In the genomic region with DNA sequence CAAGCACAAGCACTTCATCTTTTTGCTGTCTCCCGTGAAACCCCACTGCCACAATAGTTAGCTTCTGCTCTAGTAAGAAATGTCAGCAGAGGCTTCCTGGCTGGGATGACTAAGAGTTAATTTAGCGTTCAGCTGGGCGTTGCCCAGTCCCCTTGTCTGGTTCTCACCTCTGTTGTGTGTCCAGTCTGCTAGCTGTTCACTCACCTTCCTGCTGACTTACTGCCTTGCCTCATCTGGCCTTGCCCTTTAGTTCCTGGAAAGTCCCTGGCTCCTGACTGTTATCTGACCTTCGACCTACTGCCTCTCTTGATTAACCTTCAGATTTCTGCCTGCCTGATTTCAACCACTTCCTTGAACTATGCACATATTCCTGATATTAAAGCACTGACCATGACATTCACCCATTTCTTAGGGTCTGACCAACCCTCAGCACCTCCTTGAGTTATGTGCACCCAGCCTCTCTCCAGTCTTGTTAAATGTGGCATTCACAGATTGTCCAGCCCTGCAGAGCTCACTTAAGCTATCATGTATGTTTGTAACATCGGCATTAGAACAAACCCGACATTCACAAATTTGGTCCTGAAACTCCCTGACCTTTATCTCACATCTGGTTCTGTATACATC, we compare ENCODE assay signal across 1 cellular context.
TF ChIP-seq lines count a peak whose summit lies in the region.

No MANE protein-coding gene starts in this region.

TF ChIP-seq in HepG2, 621 proteins besides CTCF, POLR2A, EP300 and RAD21 (continued from another document and continues in another):
- TF ChIP-seq, protein P1, sequence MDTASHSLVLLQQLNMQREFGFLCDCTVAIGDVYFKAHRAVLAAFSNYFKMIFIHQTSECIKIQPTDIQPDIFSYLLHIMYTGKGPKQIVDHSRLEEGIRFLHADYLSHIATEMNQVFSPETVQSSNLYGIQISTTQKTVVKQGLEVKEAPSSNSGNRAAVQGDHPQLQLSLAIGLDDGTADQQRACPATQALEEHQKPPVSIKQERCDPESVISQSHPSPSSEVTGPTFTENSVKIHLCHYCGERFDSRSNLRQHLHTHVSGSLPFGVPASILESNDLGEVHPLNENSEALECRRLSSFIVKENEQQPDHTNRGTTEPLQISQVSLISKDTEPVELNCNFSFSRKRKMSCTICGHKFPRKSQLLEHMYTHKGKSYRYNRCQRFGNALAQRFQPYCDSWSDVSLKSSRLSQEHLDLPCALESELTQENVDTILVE (CRISPR knock-in tag; IDR thresholded peaks at IDR 0.05) = no peak
- peak; percentile 79 for TF ChIP-seq ZNF652 (CRISPR knock-in tag; IDR thresholded peaks at IDR 0.05; ENCODE audit: borderline replicate concordance, low read depth)
- TF ChIP-seq ATRX (CRISPR knock-in tag; IDR thresholded peaks at IDR 0.05; ENCODE audit: borderline replicate concordance) = no peak
- TF ChIP-seq, protein P2, sequence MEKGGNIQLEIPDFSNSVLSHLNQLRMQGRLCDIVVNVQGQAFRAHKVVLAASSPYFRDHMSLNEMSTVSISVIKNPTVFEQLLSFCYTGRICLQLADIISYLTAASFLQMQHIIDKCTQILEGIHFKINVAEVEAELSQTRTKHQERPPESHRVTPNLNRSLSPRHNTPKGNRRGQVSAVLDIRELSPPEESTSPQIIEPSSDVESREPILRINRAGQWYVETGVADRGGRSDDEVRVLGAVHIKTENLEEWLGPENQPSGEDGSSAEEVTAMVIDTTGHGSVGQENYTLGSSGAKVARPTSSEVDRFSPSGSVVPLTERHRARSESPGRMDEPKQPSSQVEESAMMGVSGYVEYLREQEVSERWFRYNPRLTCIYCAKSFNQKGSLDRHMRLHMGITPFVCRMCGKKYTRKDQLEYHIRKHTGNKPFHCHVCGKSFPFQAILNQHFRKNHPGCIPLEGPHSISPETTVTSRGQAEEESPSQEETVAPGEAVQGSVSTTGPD (CRISPR knock-in tag; IDR thresholded peaks at IDR 0.05) = no peak
- TF ChIP-seq TCF7L2 (IDR thresholded peaks at IDR 0.05; ENCODE audit: low read depth, low read length) = no peak
- TF ChIP-seq FOXP1 (IDR thresholded peaks at IDR 0.05) = no peak
- no peak for TF ChIP-seq FOXP1 (CRISPR knock-in tag; IDR thresholded peaks at IDR 0.05)
- TF ChIP-seq RELA (CRISPR knock-in tag; IDR thresholded peaks at IDR 0.05) = peak; percentile 94; the same call in 1 of the 2 replicates
- TF ChIP-seq SNAPC2 (CRISPR knock-in tag; IDR thresholded peaks at IDR 0.05) = no peak
- no peak for TF ChIP-seq HNRNPK (IDR thresholded peaks at IDR 0.05; ENCODE audit: low read depth, low read length, poor library complexity, severe bottlenecking)
- 0 out of 2 replicates have a peak, but pooled peaks have one; percentile 20 for TF ChIP-seq FOXO1 (CRISPR knock-in tag; IDR thresholded peaks at IDR 0.05)
- no peak for TF ChIP-seq ZSCAN30 (CRISPR knock-in tag; IDR thresholded peaks at IDR 0.05)
- no peak for TF ChIP-seq ZNF354B (CRISPR knock-in tag; IDR thresholded peaks at IDR 0.05)
- TF ChIP-seq ATF7-NPFF (CRISPR knock-in tag; IDR thresholded peaks at IDR 0.05; ENCODE audit: low read depth) = no peak
- TF ChIP-seq, protein P3, sequence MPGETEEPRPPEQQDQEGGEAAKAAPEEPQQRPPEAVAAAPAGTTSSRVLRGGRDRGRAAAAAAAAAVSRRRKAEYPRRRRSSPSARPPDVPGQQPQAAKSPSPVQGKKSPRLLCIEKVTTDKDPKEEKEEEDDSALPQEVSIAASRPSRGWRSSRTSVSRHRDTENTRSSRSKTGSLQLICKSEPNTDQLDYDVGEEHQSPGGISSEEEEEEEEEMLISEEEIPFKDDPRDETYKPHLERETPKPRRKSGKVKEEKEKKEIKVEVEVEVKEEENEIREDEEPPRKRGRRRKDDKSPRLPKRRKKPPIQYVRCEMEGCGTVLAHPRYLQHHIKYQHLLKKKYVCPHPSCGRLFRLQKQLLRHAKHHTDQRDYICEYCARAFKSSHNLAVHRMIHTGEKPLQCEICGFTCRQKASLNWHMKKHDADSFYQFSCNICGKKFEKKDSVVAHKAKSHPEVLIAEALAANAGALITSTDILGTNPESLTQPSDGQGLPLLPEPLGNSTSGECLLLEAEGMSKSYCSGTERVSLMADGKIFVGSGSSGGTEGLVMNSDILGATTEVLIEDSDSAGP (CRISPR knock-in tag; IDR thresholded peaks at IDR 0.05; ENCODE audit: borderline replicate concordance) = no peak
- TF ChIP-seq ZNF496 (CRISPR knock-in tag; IDR thresholded peaks at IDR 0.05; ENCODE audit: insufficient replicate concordance) = no peak
- no peak for TF ChIP-seq ZNF776 (CRISPR knock-in tag; IDR thresholded peaks at IDR 0.05)
- 0 out of 2 replicates have a peak, but pooled peaks have one; percentile 13 for TF ChIP-seq FOSL2 (CRISPR knock-in tag; IDR thresholded peaks at IDR 0.05)
- TF ChIP-seq, protein P4, sequence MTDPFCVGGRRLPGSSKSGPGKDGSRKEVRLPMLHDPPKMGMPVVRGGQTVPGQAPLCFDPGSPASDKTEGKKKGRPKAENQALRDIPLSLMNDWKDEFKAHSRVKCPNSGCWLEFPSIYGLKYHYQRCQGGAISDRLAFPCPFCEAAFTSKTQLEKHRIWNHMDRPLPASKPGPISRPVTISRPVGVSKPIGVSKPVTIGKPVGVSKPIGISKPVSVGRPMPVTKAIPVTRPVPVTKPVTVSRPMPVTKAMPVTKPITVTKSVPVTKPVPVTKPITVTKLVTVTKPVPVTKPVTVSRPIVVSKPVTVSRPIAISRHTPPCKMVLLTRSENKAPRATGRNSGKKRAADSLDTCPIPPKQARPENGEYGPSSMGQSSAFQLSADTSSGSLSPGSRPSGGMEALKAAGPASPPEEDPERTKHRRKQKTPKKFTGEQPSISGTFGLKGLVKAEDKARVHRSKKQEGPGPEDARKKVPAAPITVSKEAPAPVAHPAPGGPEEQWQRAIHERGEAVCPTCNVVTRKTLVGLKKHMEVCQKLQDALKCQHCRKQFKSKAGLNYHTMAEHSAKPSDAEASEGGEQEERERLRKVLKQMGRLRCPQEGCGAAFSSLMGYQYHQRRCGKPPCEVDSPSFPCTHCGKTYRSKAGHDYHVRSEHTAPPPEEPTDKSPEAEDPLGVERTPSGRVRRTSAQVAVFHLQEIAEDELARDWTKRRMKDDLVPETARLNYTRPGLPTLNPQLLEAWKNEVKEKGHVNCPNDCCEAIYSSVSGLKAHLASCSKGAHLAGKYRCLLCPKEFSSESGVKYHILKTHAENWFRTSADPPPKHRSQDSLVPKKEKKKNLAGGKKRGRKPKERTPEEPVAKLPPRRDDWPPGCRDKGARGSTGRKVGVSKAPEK (CRISPR knock-in tag; IDR thresholded peaks at IDR 0.05; ENCODE audit: borderline replicate concordance) = no peak
- TF ChIP-seq PTBP1 (IDR thresholded peaks at IDR 0.05; ENCODE audit: low read depth, low read length, poor library complexity, severe bottlenecking) = no peak
- no peak for TF ChIP-seq ZMAT3 (CRISPR knock-in tag; conservative IDR thresholded peaks at IDR 0.05)
- TF ChIP-seq EZH2 (conservative IDR thresholded peaks at IDR 0.05; ENCODE audit: low read depth, low read length) = no peak
- TF ChIP-seq ZNF747 (CRISPR knock-in tag; IDR thresholded peaks at IDR 0.05; ENCODE audit: borderline replicate concordance) = no peak
- 0 out of 2 replicates have a peak, but pooled peaks have one; percentile 11 for TF ChIP-seq ELF1 (CRISPR knock-in tag; IDR thresholded peaks at IDR 0.05)
- no peak for TF ChIP-seq ZNF251 (CRISPR knock-in tag; IDR thresholded peaks at IDR 0.05)
- TF ChIP-seq KLF6 (CRISPR knock-in tag; IDR thresholded peaks at IDR 0.05) = no peak
- TF ChIP-seq TCF7 (IDR thresholded peaks at IDR 0.05; ENCODE audit: low read depth) = no peak
- TF ChIP-seq, protein P5, sequence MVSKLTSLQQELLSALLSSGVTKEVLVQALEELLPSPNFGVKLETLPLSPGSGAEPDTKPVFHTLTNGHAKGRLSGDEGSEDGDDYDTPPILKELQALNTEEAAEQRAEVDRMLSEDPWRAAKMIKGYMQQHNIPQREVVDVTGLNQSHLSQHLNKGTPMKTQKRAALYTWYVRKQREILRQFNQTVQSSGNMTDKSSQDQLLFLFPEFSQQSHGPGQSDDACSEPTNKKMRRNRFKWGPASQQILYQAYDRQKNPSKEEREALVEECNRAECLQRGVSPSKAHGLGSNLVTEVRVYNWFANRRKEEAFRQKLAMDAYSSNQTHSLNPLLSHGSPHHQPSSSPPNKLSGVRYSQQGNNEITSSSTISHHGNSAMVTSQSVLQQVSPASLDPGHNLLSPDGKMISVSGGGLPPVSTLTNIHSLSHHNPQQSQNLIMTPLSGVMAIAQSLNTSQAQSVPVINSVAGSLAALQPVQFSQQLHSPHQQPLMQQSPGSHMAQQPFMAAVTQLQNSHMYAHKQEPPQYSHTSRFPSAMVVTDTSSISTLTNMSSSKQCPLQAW (CRISPR knock-in tag; IDR thresholded peaks at IDR 0.05) = peak; percentile 16; the same call in 1 of the 2 replicates
- TF ChIP-seq, protein P6, sequence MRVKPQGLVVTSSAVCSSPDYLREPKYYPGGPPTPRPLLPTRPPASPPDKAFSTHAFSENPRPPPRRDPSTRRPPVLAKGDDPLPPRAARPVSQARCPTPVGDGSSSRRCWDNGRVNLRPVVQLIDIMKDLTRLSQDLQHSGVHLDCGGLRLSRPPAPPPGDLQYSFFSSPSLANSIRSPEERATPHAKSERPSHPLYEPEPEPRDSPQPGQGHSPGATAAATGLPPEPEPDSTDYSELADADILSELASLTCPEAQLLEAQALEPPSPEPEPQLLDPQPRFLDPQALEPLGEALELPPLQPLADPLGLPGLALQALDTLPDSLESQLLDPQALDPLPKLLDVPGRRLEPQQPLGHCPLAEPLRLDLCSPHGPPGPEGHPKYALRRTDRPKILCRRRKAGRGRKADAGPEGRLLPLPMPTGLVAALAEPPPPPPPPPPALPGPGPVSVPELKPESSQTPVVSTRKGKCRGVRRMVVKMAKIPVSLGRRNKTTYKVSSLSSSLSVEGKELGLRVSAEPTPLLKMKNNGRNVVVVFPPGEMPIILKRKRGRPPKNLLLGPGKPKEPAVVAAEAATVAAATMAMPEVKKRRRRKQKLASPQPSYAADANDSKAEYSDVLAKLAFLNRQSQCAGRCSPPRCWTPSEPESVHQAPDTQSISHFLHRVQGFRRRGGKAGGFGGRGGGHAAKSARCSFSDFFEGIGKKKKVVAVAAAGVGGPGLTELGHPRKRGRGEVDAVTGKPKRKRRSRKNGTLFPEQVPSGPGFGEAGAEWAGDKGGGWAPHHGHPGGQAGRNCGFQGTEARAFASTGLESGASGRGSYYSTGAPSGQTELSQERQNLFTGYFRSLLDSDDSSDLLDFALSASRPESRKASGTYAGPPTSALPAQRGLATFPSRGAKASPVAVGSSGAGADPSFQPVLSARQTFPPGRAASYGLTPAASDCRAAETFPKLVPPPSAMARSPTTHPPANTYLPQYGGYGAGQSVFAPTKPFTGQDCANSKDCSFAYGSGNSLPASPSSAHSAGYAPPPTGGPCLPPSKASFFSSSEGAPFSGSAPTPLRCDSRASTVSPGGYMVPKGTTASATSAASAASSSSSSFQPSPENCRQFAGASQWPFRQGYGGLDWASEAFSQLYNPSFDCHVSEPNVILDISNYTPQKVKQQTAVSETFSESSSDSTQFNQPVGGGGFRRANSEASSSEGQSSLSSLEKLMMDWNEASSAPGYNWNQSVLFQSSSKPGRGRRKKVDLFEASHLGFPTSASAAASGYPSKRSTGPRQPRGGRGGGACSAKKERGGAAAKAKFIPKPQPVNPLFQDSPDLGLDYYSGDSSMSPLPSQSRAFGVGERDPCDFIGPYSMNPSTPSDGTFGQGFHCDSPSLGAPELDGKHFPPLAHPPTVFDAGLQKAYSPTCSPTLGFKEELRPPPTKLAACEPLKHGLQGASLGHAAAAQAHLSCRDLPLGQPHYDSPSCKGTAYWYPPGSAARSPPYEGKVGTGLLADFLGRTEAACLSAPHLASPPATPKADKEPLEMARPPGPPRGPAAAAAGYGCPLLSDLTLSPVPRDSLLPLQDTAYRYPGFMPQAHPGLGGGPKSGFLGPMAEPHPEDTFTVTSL (CRISPR knock-in tag; IDR thresholded peaks at IDR 0.05; ENCODE audit: borderline replicate concordance) = no peak
- TF ChIP-seq RFX5 (IDR thresholded peaks at IDR 0.05; ENCODE audit: low read depth, low read length) = no peak
- TF ChIP-seq SKI (IDR thresholded peaks at IDR 0.05; ENCODE audit: partially characterized antibody) = peak; percentile 90
- TF ChIP-seq ELF3 (CRISPR knock-in tag; IDR thresholded peaks at IDR 0.05) = peak; percentile 42; the same call in 1 of the 2 replicates
- TF ChIP-seq, protein P7, sequence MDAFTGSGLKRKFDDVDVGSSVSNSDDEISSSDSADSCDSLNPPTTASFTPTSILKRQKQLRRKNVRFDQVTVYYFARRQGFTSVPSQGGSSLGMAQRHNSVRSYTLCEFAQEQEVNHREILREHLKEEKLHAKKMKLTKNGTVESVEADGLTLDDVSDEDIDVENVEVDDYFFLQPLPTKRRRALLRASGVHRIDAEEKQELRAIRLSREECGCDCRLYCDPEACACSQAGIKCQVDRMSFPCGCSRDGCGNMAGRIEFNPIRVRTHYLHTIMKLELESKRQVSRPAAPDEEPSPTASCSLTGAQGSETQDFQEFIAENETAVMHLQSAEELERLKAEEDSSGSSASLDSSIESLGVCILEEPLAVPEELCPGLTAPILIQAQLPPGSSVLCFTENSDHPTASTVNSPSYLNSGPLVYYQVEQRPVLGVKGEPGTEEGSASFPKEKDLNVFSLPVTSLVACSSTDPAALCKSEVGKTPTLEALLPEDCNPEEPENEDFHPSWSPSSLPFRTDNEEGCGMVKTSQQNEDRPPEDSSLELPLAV (CRISPR knock-in tag; conservative IDR thresholded peaks at IDR 0.05; ENCODE audit: low read depth) = no peak
- TF ChIP-seq MED1 (CRISPR knock-in tag; IDR thresholded peaks at IDR 0.05) = no peak
- no peak for TF ChIP-seq ZSCAN20 (CRISPR knock-in tag; IDR thresholded peaks at IDR 0.05; ENCODE audit: borderline replicate concordance)
- peak; percentile 87 for TF ChIP-seq RXRA (CRISPR knock-in tag; IDR thresholded peaks at IDR 0.05)
- TF ChIP-seq ZNF775 (CRISPR knock-in tag; IDR thresholded peaks at IDR 0.05; ENCODE audit: borderline replicate concordance) = no peak
- peak; percentile 90 for TF ChIP-seq RXRB (CRISPR knock-in tag; IDR thresholded peaks at IDR 0.05; ENCODE audit: borderline replicate concordance)
- no peak for TF ChIP-seq KDM1A (CRISPR knock-in tag; IDR thresholded peaks at IDR 0.05)
- TF ChIP-seq, protein P8, sequence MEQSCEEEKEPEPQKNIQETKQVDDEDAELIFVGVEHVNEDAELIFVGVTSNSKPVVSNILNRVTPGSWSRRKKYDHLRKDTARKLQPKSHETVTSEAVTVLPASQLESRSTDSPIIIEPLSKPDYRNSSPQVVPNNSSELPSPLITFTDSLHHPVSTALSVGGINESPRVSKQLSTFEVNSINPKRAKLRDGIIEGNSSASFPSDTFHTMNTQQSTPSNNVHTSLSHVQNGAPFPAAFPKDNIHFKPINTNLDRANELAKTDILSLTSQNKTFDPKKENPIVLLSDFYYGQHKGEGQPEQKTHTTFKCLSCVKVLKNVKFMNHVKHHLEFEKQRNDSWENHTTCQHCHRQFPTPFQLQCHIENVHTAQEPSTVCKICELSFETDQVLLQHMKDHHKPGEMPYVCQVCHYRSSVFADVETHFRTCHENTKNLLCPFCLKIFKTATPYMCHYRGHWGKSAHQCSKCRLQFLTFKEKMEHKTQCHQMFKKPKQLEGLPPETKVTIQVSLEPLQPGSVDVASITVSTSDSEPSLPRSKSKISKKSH (CRISPR knock-in tag; IDR thresholded peaks at IDR 0.05; ENCODE audit: borderline replicate concordance) = no peak
- no peak for TF ChIP-seq NFE2 (CRISPR knock-in tag; IDR thresholded peaks at IDR 0.05)
- no peak for TF ChIP-seq SIX1 (CRISPR knock-in tag; IDR thresholded peaks at IDR 0.05; ENCODE audit: borderline replicate concordance)
- TF ChIP-seq RCOR2 (CRISPR knock-in tag; IDR thresholded peaks at IDR 0.05) = no peak
- no peak for TF ChIP-seq NAIF1 (CRISPR knock-in tag; IDR thresholded peaks at IDR 0.05; ENCODE audit: borderline replicate concordance)
- 0 out of 2 replicates have a peak, but pooled peaks have one; percentile 22 for TF ChIP-seq HMG20A (CRISPR knock-in tag; IDR thresholded peaks at IDR 0.05; ENCODE audit: borderline replicate concordance)
- TF ChIP-seq BORCS8-MEF2B (CRISPR knock-in tag; IDR thresholded peaks at IDR 0.05) = no peak
- TF ChIP-seq SPEN (CRISPR knock-in tag; IDR thresholded peaks at IDR 0.05; ENCODE audit: low read depth) = no peak
- no peak for TF ChIP-seq DPF2 (CRISPR knock-in tag; IDR thresholded peaks at IDR 0.05; ENCODE audit: borderline replicate concordance, low read depth)
